In genomic region chr6:119479860-119480655, GRCh38 we compare ENCODE assay signal across 14 cellular contexts.
DNase-seq lines count a peak whose midpoint lies in the region; ATAC-seq and TF ChIP-seq lines count a peak whose summit lies in the region.
"Had no signal": no experiment of that assay in that cellular context is flagged by ENCODE, and none has a peak within 500 bp of the region (broad histone marks: within the 10 kb centered on the region; RNA-seq: fewer than 3 reads in every experiment).

No MANE protein-coding gene starts in this region.

- DNase-seq in HCEC 1CT (peak; percentile 45), NCI-H82 treated with DMSO at 0.1 percent for 48 hours (lab: John Stamatoyannopoulos, UW; ENCODE audit: unreplicated experiment) (peak; percentile 56), epithelial cell of proximal tubule (ENCODE audit: low read depth) (peak; percentile 12), non-pigmented ciliary epithelial cell (ENCODE audit: low read depth) (peak; percentile 41)
- no peak for DNase-seq in stimulated activated CD4-positive, alpha-beta T cell treated with anti-CD3 and anti-CD28 coated beads, Interleukin-2, amount 100 ng/mL, for 24 hours
- DNase-seq: activated CD4-positive, alpha-beta T cell treated with anti-CD3 and anti-CD28 coated beads for 36 hours; activated T-cell treated with anti-CD3 and anti-CD28 coated beads, Interleukin-2, amount 50 U/mL, for 24 hours; CD4-positive, alpha-beta memory T cell; dermis blood vessel endothelial cell; kidney glomerular epithelial cell; naive thymus-derived CD8-positive, alpha-beta T cell; NCI-H2081 treated with DMSO at 0.1 percent for 48 hours had no signal

- H3K4me3 ChIP-seq in epithelial cell of proximal tubule (ENCODE audit: low read depth, low read length): no peak overlapping the region

- no peak for ATAC-seq in GM18907 (IDR thresholded peaks at IDR 0.05; ENCODE audit: unreplicated experiment)
- ATAC-seq in HG03571 (IDR thresholded peaks at IDR 0.05; ENCODE audit: unreplicated experiment): no peak
- ATAC-seq: activated CD4-positive, alpha-beta T cell treated with anti-CD3 and anti-CD28 coated beads for 36 hours; naive thymus-derived CD8-positive, alpha-beta T cell had no signal

- no peak for TF ChIP-seq CTCF in epithelial cell of proximal tubule (conservative IDR thresholded peaks at IDR 0.05; ENCODE audit: low read depth, low read length)

Comparison
In these comparisons a context has a peak if more than half of its experiments do, and no peak if none do; other contexts are left out.
1. DNase-seq: peak in HCEC 1CT (single experiment), NCI-H82 treated with DMSO at 0.1 percent for 48 hours (single experiment), epithelial cell of proximal tubule (single experiment) and non-pigmented ciliary epithelial cell (single experiment); none in stimulated activated CD4-positive, alpha-beta T cell treated with anti-CD3 and anti-CD28 coated beads, Interleukin-2, amount 100 ng/mL, for 24 hours (0 of 2).